In the genomic region with DNA sequence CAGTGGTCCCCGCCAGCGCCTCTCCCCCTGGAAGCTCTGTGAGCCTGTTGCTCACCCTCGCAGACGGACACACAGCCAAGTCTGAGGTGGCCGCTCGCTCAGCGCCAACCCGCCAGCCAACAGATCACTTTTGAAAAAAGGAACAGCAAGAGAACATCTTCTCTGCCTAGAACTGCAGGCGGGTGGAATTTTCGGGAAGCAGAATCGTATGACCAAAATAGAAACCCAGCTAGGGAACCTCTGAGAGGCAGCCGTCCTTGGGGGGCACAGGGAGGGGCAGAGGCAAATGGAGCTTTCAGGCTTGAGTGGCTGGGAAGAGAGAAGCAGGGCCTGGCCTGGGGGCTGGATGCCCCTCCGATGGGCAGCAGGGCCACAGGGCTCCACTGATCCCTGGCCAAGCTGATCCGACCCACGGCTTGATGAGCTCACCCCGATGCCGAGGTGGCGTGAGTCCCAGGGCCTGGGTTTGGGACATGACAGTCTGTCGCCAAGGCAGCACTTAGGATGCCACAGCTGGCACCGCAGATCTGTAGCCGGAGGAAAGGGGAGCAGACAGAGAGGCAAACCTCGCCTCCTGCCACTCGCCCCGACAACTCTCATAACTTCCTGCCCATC, we compare ENCODE assay signal across 9 cellular contexts. TPM values are rescaled to one million over a fixed set of nuclear protein-coding genes. Genes with fewer than 3 reads are reported as not detected.
DNase-seq lines count a peak whose midpoint lies in the region; ATAC-seq and TF ChIP-seq lines count a peak whose summit lies in the region.
"Had no signal": no experiment of that assay in that cellular context is flagged by ENCODE, and none has a peak within 500 bp of the region (broad histone marks: within the 10 kb centered on the region; RNA-seq: fewer than 3 reads in every experiment).

No MANE protein-coding gene starts in this region.

- peak; percentile 55 for DNase-seq in activated CD8-positive, alpha-beta memory T cell treated with anti-CD3 and anti-CD28 coated beads, Interleukin-2, amount 10 ng/mL, durations not matched to agents 7 days and 5 days
- DNase-seq in activated CD8-positive, alpha-beta memory T cell treated with anti-CD3 and anti-CD28 coated beads, Interleukin-2, amount 50 U/mL, for 4 hours, result no peak
- peak in 1 of 2 donors; percentile 68 for DNase-seq in central memory CD8-positive, alpha-beta T cell (ENCODE audit: low spot score in 2 of 2)
- DNase-seq in upper lobe of right lung (no peak), nephron progenitor cell (no peak)
- DNase-seq: occipital lobe had no signal

- peaks cover 95% of the 10 kb centered on the region for H3K4me1 Mint-ChIP-seq in activated CD8-positive, alpha-beta memory T cell treated with anti-CD3 and anti-CD28 coated beads, Interleukin-2, amount 10 ng/mL, durations not matched to agents 7 days and 5 days
- H3K4me1 Mint-ChIP-seq in central memory CD8-positive, alpha-beta T cell, result peaks cover 99% of the 10 kb centered on the region
- peaks cover 48% of the 10 kb centered on the region for H3K4me1 Mint-ChIP-seq in nephron progenitor cell

- peaks cover 40% of the 10 kb centered on the region for H3K36me3 Mint-ChIP-seq in activated CD8-positive, alpha-beta memory T cell treated with anti-CD3 and anti-CD28 coated beads, Interleukin-2, amount 10 ng/mL, durations not matched to agents 7 days and 5 days
- peaks cover 50% of the 10 kb centered on the region for H3K36me3 Mint-ChIP-seq in central memory CD8-positive, alpha-beta T cell (ENCODE audit: insufficient read depth)
- no peaks in the 10 kb centered on the region for H3K36me3 Mint-ChIP-seq in nephron progenitor cell (ENCODE audit: low read depth)

- H3K27ac Mint-ChIP-seq in activated CD8-positive, alpha-beta memory T cell treated with anti-CD3 and anti-CD28 coated beads, Interleukin-2, amount 10 ng/mL, durations not matched to agents 7 days and 5 days, result peak overlapping the region; percentile 69
- peak overlapping the region; percentile 100 for H3K27ac Mint-ChIP-seq in central memory CD8-positive, alpha-beta T cell (ENCODE audit: low read depth)
- H3K27ac Mint-ChIP-seq in nephron progenitor cell, result no peak overlapping the region

- CTCF ChIA-PET in activated CD8-positive, alpha-beta memory T cell treated with anti-CD3 and anti-CD28 coated beads, Interleukin-2, amount 10 ng/mL, durations not matched to agents 7 days and 5 days (lab: Charles Lee), result no interaction called here

- WGBS in mesodermal cell (ENCODE audit: insufficient coverage in 2 of 2), 2 experiments, result 91 to 92% methylated on average over 23 to 24 of the region's 24 CpGs

- H3K27me3 ChIP-seq in upper lobe of right lung, result no peaks in the 10 kb centered on the region

- no peak overlapping the region for H3K4me3 ChIP-seq in mesodermal cell (ENCODE audit: extremely low read depth, insufficient read depth, low read length, poor library complexity, severe bottlenecking)
- no peak overlapping the region for H3K4me3 ChIP-seq in upper lobe of right lung

- no peak for TF ChIP-seq CTCF in upper lobe of right lung (IDR thresholded peaks at IDR 0.05)
- no peak for TF ChIP-seq CTCF in nephron progenitor cell (IDR thresholded peaks at IDR 0.05)

- H3K36me3 ChIP-seq in mesodermal cell (ENCODE audit: control insufficient read depth, insufficient read depth, low read length) (no peaks in the 10 kb centered on the region), upper lobe of right lung (no peaks in the 10 kb centered on the region)

- intact Hi-C loops in upper lobe of right lung (cut with DNase I), result no loop called here

- peak overlapping the region; percentile 54 for H3K27ac ChIP-seq in mesodermal cell (ENCODE audit: low read depth, low read length, severe bottlenecking)
- peak overlapping the region; percentile 45 for H3K27ac ChIP-seq in upper lobe of right lung

- ATAC-seq in activated CD8-positive, alpha-beta memory T cell treated with anti-CD3 and anti-CD28 coated beads, Interleukin-2, amount 10 ng/mL, durations not matched to agents 7 days and 5 days, result no peak
- peak; percentile 15 for ATAC-seq in central memory CD8-positive, alpha-beta T cell (replicated peaks; ENCODE audit: extremely low read depth, poor library complexity, severe bottlenecking)
- ATAC-seq in upper lobe of right lung, result peak; percentile 56
- no peak for ATAC-seq in GM19463 (IDR thresholded peaks at IDR 0.05; ENCODE audit: unreplicated experiment)
- ATAC-seq in HG03025 (IDR thresholded peaks at IDR 0.05; ENCODE audit: low FRiP score, unreplicated experiment), result no peak

- H3K9me3 ChIP-seq in mesodermal cell (ENCODE audit: control insufficient read depth, low read length) (no peaks in the 10 kb centered on the region), upper lobe of right lung (no peaks in the 10 kb centered on the region)

- no peaks in the 10 kb centered on the region for H3K9me3 Mint-ChIP-seq in activated CD8-positive, alpha-beta memory T cell treated with anti-CD3 and anti-CD28 coated beads, Interleukin-2, amount 10 ng/mL, durations not matched to agents 7 days and 5 days (ENCODE audit: low read depth)
- no peaks in the 10 kb centered on the region for H3K9me3 Mint-ChIP-seq in central memory CD8-positive, alpha-beta T cell
- peaks cover 2% of the 10 kb centered on the region for H3K9me3 Mint-ChIP-seq in nephron progenitor cell

- H3K27me3 Mint-ChIP-seq in activated CD8-positive, alpha-beta memory T cell treated with anti-CD3 and anti-CD28 coated beads, Interleukin-2, amount 10 ng/mL, durations not matched to agents 7 days and 5 days, result no peaks in the 10 kb centered on the region
- H3K27me3 Mint-ChIP-seq in central memory CD8-positive, alpha-beta T cell, result no peaks in the 10 kb centered on the region
- peaks cover 15% of the 10 kb centered on the region for H3K27me3 Mint-ChIP-seq in nephron progenitor cell (ENCODE audit: low read depth, poor library complexity)

- H3K4me3 Mint-ChIP-seq in activated CD8-positive, alpha-beta memory T cell treated with anti-CD3 and anti-CD28 coated beads, Interleukin-2, amount 10 ng/mL, durations not matched to agents 7 days and 5 days, result peak overlapping the region; percentile 11
- H3K4me3 Mint-ChIP-seq in central memory CD8-positive, alpha-beta T cell, result peak overlapping the region; percentile 98
- no peak overlapping the region for H3K4me3 Mint-ChIP-seq in nephron progenitor cell

- H3K4me1 ChIP-seq in mesodermal cell (ENCODE audit: control insufficient read depth, insufficient read depth, low read length, poor library complexity, severe bottlenecking) (peaks cover 35% of the 10 kb centered on the region), upper lobe of right lung (peaks cover 15% of the 10 kb centered on the region)

RNA-seq across cellular contexts. Expression of a gene that starts 9.8 kb away (rescaled TPM):
- total RNA-seq in activated CD8-positive, alpha-beta memory T cell treated with anti-CD3 and anti-CD28 coated beads, Interleukin-2, amount 10 ng/mL, durations not matched to agents 7 days and 5 days, result 10 to 100 TPM; 39.9 to 59.0 TPM
- 3.4 TPM for polyA plus RNA-seq in mesodermal cell (2013, experiment 1 of 2)
- 1.9 TPM for polyA plus RNA-seq in mesodermal cell (2013, experiment 2 of 2)
- 7.6 TPM for total RNA-seq in upper lobe of right lung

Comparison
In these comparisons a context has a peak if more than half of its experiments do, and no peak if none do; other contexts are left out.
1. ATAC-seq: peak in central memory CD8-positive, alpha-beta T cell (single experiment) and upper lobe of right lung (single experiment); none in activated CD8-positive, alpha-beta memory T cell treated with anti-CD3 and anti-CD28 coated beads, Interleukin-2, amount 10 ng/mL, durations not matched to agents 7 days and 5 days (single experiment), GM19463 (single experiment) and HG03025 (single experiment).